In genomic region chr1:159171254-159171687, GRCh38 we compare ENCODE assay signal across 1 cellular context.
TF ChIP-seq lines count a peak whose summit lies in the region.

A gene with protein sequence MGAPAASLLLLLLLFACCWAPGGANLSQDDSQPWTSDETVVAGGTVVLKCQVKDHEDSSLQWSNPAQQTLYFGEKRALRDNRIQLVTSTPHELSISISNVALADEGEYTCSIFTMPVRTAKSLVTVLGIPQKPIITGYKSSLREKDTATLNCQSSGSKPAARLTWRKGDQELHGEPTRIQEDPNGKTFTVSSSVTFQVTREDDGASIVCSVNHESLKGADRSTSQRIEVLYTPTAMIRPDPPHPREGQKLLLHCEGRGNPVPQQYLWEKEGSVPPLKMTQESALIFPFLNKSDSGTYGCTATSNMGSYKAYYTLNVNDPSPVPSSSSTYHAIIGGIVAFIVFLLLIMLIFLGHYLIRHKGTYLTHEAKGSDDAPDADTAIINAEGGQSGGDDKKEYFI (plus strand): TSS chr1:159171615. CDS start chr1:159171766, 151 bp downstream.

TF ChIP-seq in H1, 55 proteins besides CTCF, POLR2A, EP300 and RAD21:
- TF ChIP-seq MAX (IDR thresholded peaks at IDR 0.05) (no peak; the same call in 1 of the 2 replicates), EGR1 (IDR thresholded peaks at IDR 0.05; ENCODE audit: borderline replicate concordance, low read depth, low read length) (peak; percentile 83), SP1 (IDR thresholded peaks at IDR 0.05; ENCODE audit: low read depth, low read length) (no peak), SIRT6 (IDR thresholded peaks at IDR 0.05; ENCODE audit: low read length) (no peak), POU5F1 (IDR thresholded peaks at IDR 0.05; ENCODE audit: low read depth, low read length) (no peak), KDM4A (IDR thresholded peaks at IDR 0.05; ENCODE audit: low read depth, low read length, severe bottlenecking) (peak; percentile 1), CTBP2 (IDR thresholded peaks at IDR 0.05; ENCODE audit: borderline replicate concordance, insufficient read depth, insufficient read length, low read length) (peak; percentile 46), ASH2L (IDR thresholded peaks at IDR 0.05; ENCODE audit: low read length) (peak; percentile 83), TCF12 (IDR thresholded peaks at IDR 0.05; ENCODE audit: low read depth, low read length) (no peak), ATF3 (IDR thresholded peaks at IDR 0.05; ENCODE audit: insufficient read depth, low read depth, low read length) (no peak), JUND (IDR thresholded peaks at IDR 0.05; ENCODE audit: low read length) (no peak), TAF7 (optimal IDR thresholded peaks at IDR 0.05; ENCODE audit: borderline replicate concordance, low read depth, low read length) (no peak), SUZ12 (IDR thresholded peaks at IDR 0.05; ENCODE audit: low read length) (no peak), SP2 (IDR thresholded peaks at IDR 0.05; ENCODE audit: low read length) (no peak), ATF2 (IDR thresholded peaks at IDR 0.05; ENCODE audit: low read length) (no peak), RFX5 (IDR thresholded peaks at IDR 0.05; ENCODE audit: borderline replicate concordance, low read depth, low read length) (no peak), NRF1 (IDR thresholded peaks at IDR 0.05; ENCODE audit: low read depth, low read length) (no peak), CREB1 (IDR thresholded peaks at IDR 0.05) (no peak), HDAC2 (IDR thresholded peaks at IDR 0.05; ENCODE audit: borderline replicate concordance in 1 of 2, low read depth in 2 of 2, low read length in 2 of 2) (no peak), NANOG (IDR thresholded peaks at IDR 0.05; ENCODE audit: insufficient read depth, low read depth, low read length, poor library complexity, severe bottlenecking) (no peak), TAF1 (IDR thresholded peaks at IDR 0.05; ENCODE audit: low read depth, low read length) (0 out of 2 replicates have a peak, but pooled peaks have one; percentile 18), GTF2F1 (IDR thresholded peaks at IDR 0.05; ENCODE audit: borderline replicate concordance, low read depth, low read length) (no peak), RBBP5 (IDR thresholded peaks at IDR 0.05; ENCODE audit: borderline replicate concordance, low read depth, low read length) (peak; percentile 92), SIN3A (conservative IDR thresholded peaks at IDR 0.05 in 1 of 2, IDR thresholded peaks at IDR 0.05 in 1 of 2; ENCODE audit: low read depth in 1 of 2, low read length in 2 of 2) (peak in 1 of 2 experiments; percentile 55; a peak in 1 of 4 replicates)
- TF ChIP-seq, protein P1, sequence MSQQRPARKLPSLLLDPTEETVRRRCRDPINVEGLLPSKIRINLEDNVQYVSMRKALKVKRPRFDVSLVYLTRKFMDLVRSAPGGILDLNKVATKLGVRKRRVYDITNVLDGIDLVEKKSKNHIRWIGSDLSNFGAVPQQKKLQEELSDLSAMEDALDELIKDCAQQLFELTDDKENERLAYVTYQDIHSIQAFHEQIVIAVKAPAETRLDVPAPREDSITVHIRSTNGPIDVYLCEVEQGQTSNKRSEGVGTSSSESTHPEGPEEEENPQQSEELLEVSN (IDR thresholded peaks at IDR 0.05) = no peak
